ENCODE assay signal across 9 cellular contexts in the genomic region with DNA sequence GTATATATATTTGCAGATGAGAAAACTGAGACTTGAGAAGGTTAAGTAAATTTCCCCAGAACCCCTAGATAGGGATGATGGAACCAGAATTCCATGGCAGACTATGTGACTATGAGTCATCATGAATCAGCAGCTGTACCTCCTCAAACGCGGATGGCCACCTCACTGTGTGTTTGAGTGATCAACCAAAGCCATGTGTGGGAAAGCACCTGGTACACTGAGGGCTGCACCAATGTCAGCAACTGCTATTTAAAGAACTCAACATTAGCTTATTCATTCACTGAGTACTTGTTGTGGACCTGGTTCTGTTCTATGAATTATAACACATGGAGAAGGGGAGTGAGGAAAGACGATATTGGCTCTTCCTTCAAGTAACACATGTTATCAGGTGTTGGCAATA.
DNase-seq lines count a peak whose midpoint lies in the region; ATAC-seq, FAIRE-seq and TF ChIP-seq lines count a peak whose summit lies in the region.
"Had no signal": no experiment of that assay in that cellular context is flagged by ENCODE, and none has a peak within 500 bp of the region (broad histone marks: within the 10 kb centered on the region; RNA-seq: fewer than 3 reads in every experiment).

No MANE protein-coding gene starts in this region.

- H3K9me3 ChIP-seq in MG63, result peaks cover 11% of the 10 kb centered on the region
- no peaks in the 10 kb centered on the region for H3K9me3 ChIP-seq in naive thymus-derived CD4-positive, alpha-beta T cell (ENCODE audit: control insufficient read depth in 2 of 3, low read length in 3 of 3)

- FAIRE-seq in H54 (lab: Jason Lieb, UNC), result peak; percentile 100

- intact Hi-C loops in activated CD8-positive, alpha-beta T cell treated with anti-CD3 and anti-CD28 coated beads for 36 hours (cut with micrococcal nuclease), result no loop called here
- intact Hi-C loops in naive thymus-derived CD4-positive, alpha-beta T cell (cut with micrococcal nuclease), result no loop called here

- no peak overlapping the region for H3K27ac Mint-ChIP-seq in activated CD8-positive, alpha-beta T cell treated with anti-CD3 and anti-CD28 coated beads for 36 hours
- H3K27ac Mint-ChIP-seq in naive thymus-derived CD4-positive, alpha-beta T cell, result no peak overlapping the region
- H3K27ac Mint-ChIP-seq: IgD-negative memory B cell had no signal

- CTCF ChIA-PET in activated CD8-positive, alpha-beta T cell treated with anti-CD3 and anti-CD28 coated beads for 36 hours (lab: Charles Lee), result no interaction called here
- CTCF ChIA-PET in naive thymus-derived CD4-positive, alpha-beta T cell (lab: Charles Lee), result no interaction called here

- peak; percentile 95 for ATAC-seq in foreskin keratinocyte
- ATAC-seq in activated CD8-positive, alpha-beta T cell treated with anti-CD3 and anti-CD28 coated beads for 36 hours, result no peak
- no peak for ATAC-seq in naive thymus-derived CD4-positive, alpha-beta T cell

- no peak overlapping the region for H3K4me3 Mint-ChIP-seq in activated CD8-positive, alpha-beta T cell treated with anti-CD3 and anti-CD28 coated beads for 36 hours
- no peak overlapping the region for H3K4me3 Mint-ChIP-seq in naive thymus-derived CD4-positive, alpha-beta T cell
- H3K4me3 Mint-ChIP-seq: IgD-negative memory B cell had no signal

- no peaks in the 10 kb centered on the region for H3K27me3 ChIP-seq in MG63
- H3K27me3 ChIP-seq in foreskin keratinocyte, result no peaks in the 10 kb centered on the region
- H3K27me3 ChIP-seq in naive thymus-derived CD4-positive, alpha-beta T cell (ENCODE audit: control insufficient read depth in 2 of 2, insufficient read depth in 2 of 2, low read length in 2 of 2), result no peaks in the 10 kb centered on the region

- POLR2A ChIA-PET in activated CD8-positive, alpha-beta T cell treated with anti-CD3 and anti-CD28 coated beads for 36 hours (lab: Charles Lee), result no interaction called here
- POLR2A ChIA-PET in naive thymus-derived CD4-positive, alpha-beta T cell (lab: Charles Lee), result no interaction called here

- H3K4me3 ChIP-seq in MG63, result no peak overlapping the region
- no peak overlapping the region for H3K4me3 ChIP-seq in naive thymus-derived CD4-positive, alpha-beta T cell (ENCODE audit: low read length)

- DNase-seq in GM04504 (ENCODE audit: low read depth) (peak; percentile 76), H54 (ENCODE audit: insufficient read length, low spot score) (peak; percentile 30), MG63 (peak; percentile 81), foreskin keratinocyte (peak; percentile 97 to 98), DMS153 treated with DMSO at 0.1 percent for 48 hours (lab: John Stamatoyannopoulos, UW; ENCODE audit: unreplicated experiment) (no peak)
- no peak for DNase-seq in activated CD8-positive, alpha-beta T cell treated with anti-CD3 and anti-CD28 coated beads for 36 hours
- no peak for DNase-seq in activated effector memory CD4-positive, alpha-beta T cell treated with Interleukin-2 at 50 U/mL for 16 hours
- DNase-seq in naive thymus-derived CD4-positive, alpha-beta T cell, result no peak

- peaks cover 43% of the 10 kb centered on the region for H3K4me1 ChIP-seq in foreskin keratinocyte
- no peaks in the 10 kb centered on the region for H3K4me1 ChIP-seq in naive thymus-derived CD4-positive, alpha-beta T cell (ENCODE audit: control insufficient read depth in 2 of 2, insufficient read depth in 2 of 2, low read length in 2 of 2)

- no peaks in the 10 kb centered on the region for H3K36me3 Mint-ChIP-seq in activated CD8-positive, alpha-beta T cell treated with anti-CD3 and anti-CD28 coated beads for 36 hours (ENCODE audit: low read depth)
- H3K36me3 Mint-ChIP-seq in naive thymus-derived CD4-positive, alpha-beta T cell, result no peaks in the 10 kb centered on the region
- H3K36me3 Mint-ChIP-seq: IgD-negative memory B cell had no signal

- TF ChIP-seq POLR2A in H54 (IDR thresholded peaks at IDR 0.05; ENCODE audit: low read depth, low read length), result no peak

- TF ChIP-seq CTCF in foreskin keratinocyte (conservative IDR thresholded peaks at IDR 0.05), result no peak
- no peak for TF ChIP-seq CTCF in activated CD8-positive, alpha-beta T cell treated with anti-CD3 and anti-CD28 coated beads for 36 hours (IDR thresholded peaks at IDR 0.05)

- H3K27me3 Mint-ChIP-seq in activated CD8-positive, alpha-beta T cell treated with anti-CD3 and anti-CD28 coated beads for 36 hours, result no peaks in the 10 kb centered on the region
- peaks cover 0 to 5% (median 0%) of the 10 kb centered on the region in 5 donors for H3K27me3 Mint-ChIP-seq in naive thymus-derived CD4-positive, alpha-beta T cell

- no peaks in the 10 kb centered on the region for H3K9me3 Mint-ChIP-seq in activated CD8-positive, alpha-beta T cell treated with anti-CD3 and anti-CD28 coated beads for 36 hours
- peaks cover 0 to 6% (median 0%) of the 10 kb centered on the region in 11 donors for H3K9me3 Mint-ChIP-seq in naive thymus-derived CD4-positive, alpha-beta T cell

- H3K27ac ChIP-seq in foreskin keratinocyte, result peak overlapping the region; percentile 95
- H3K27ac ChIP-seq in naive thymus-derived CD4-positive, alpha-beta T cell (ENCODE audit: low read depth, low read length), result no peak overlapping the region

- no peaks in the 10 kb centered on the region for H3K4me1 Mint-ChIP-seq in activated CD8-positive, alpha-beta T cell treated with anti-CD3 and anti-CD28 coated beads for 36 hours (ENCODE audit: low read depth)
- no peaks in the 10 kb centered on the region for H3K4me1 Mint-ChIP-seq in naive thymus-derived CD4-positive, alpha-beta T cell
- H3K4me1 Mint-ChIP-seq: IgD-negative memory B cell had no signal

- no peaks in the 10 kb centered on the region for H3K36me3 ChIP-seq in MG63
- no peaks in the 10 kb centered on the region for H3K36me3 ChIP-seq in naive thymus-derived CD4-positive, alpha-beta T cell (ENCODE audit: control insufficient read depth in 2 of 3, insufficient read depth in 3 of 3, low read length in 3 of 3)

Comparison
In these comparisons a context has a peak if more than half of its experiments do, and no peak if none do; other contexts are left out.
1. DNase-seq: peak in GM04504 (single experiment), H54 (single experiment), MG63 (single experiment) and foreskin keratinocyte (2 of 2); none in activated CD8-positive, alpha-beta T cell treated with anti-CD3 and anti-CD28 coated beads for 36 hours (single experiment), DMS153 treated with DMSO at 0.1 percent for 48 hours (single experiment), activated effector memory CD4-positive, alpha-beta T cell treated with Interleukin-2 at 50 U/mL for 16 hours (single experiment) and naive thymus-derived CD4-positive, alpha-beta T cell (0 of 9).